Comparison of ENCODE assay signal across 25 cellular contexts in the genomic region with DNA sequence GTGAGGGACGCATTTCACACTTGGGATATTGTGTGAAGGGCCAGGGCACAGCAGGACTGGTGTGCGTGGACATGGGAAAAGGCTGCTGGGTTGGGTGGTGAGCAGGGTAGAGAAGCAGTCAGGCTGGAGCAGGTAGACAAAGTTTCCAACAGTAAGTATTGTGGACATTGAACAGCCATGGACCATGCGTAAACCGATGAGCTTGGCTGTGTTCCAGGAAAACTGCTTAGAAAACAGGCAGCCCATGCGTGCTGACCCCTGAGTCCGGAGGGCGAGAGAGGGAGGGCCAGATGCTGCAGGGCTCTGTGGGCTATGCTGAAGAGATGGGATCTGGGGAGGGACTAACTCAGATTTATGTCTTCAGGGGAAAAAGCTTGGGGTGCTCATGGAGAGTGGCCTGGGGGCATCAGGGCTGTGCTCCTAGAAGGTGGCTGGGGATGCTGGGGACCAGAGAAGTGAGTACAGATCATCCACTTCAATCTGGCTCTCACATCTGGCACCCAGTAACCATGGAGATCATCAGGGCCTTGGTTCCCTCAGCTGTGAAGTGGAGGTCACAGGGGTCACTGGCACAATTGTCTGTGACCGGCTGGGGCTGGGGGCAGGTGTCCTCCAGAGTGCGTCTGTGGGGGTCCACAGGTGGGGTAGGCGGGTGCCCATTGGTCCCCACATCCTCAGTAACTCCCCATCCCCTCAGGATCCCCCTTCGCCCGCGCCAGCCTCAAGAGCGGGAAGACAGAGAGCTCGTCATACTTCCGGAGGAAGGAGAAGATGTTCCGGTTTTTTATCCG.
DNase-seq lines count a peak whose midpoint lies in the region; ATAC-seq, FAIRE-seq and TF ChIP-seq lines count a peak whose summit lies in the region.
"Had no signal": no experiment of that assay in that cellular context is flagged by ENCODE, and none has a peak within 500 bp of the region (broad histone marks: within the 10 kb centered on the region; RNA-seq: fewer than 3 reads in every experiment).

No MANE protein-coding gene starts in this region.

- H3K27me3 ChIP-seq in SK-N-SH (ENCODE audit: insufficient read depth) (no peaks in the 10 kb centered on the region), IMR-90 (ENCODE audit: control insufficient read depth, insufficient read depth, low read length) (no peaks in the 10 kb centered on the region), spleen (replicated peaks in 1 of 7) (peaks cover 0 to 73% (median 0%) of the 10 kb centered on the region in 7 donors), pancreas (no peaks in the 10 kb centered on the region)
- H3K27me3 ChIP-seq: foreskin keratinocyte, transverse colon had no signal

- H3K9ac ChIP-seq in SK-N-SH (no peak overlapping the region), IMR-90 (ENCODE audit: low read depth, low read length) (no peak overlapping the region)

- no peak overlapping the region for H2BK20ac ChIP-seq in IMR-90 (ENCODE audit: low read depth, low read length)

- POLR2A ChIA-PET in SK-N-SH (lab: Yijun Ruan, JAX), result no interaction called here
- POLR2A ChIA-PET in IMR-90 (lab: Charles Lee; ENCODE audit: unreplicated experiment), result no interaction called here
- POLR2A ChIA-PET in RWPE1 (lab: Yijun Ruan, JAX; ENCODE audit: low non-redundant PET), result no interaction called here

- no peak for TF ChIP-seq CTCF in SK-N-SH (IDR thresholded peaks at IDR 0.05)
- TF ChIP-seq CTCF in IMR-90 (conservative IDR thresholded peaks at IDR 0.05; ENCODE audit: low read depth, low read length), result no peak
- no peak for TF ChIP-seq CTCF in spleen (IDR thresholded peaks at IDR 0.05 in 8 of 11, conservative IDR thresholded peaks at IDR 0.05 in 3 of 11)
- TF ChIP-seq CTCF in RWPE1 (conservative IDR thresholded peaks at IDR 0.05; ENCODE audit: low read depth), result no peak
- TF ChIP-seq CTCF in pancreas (IDR thresholded peaks at IDR 0.05), result no peak

- TF ChIP-seq POLR2A in IMR-90 (IDR thresholded peaks at IDR 0.05; ENCODE audit: low read depth, low read length) (no peak), spleen (IDR thresholded peaks at IDR 0.05) (no peak)

- H3K27ac ChIP-seq in SK-N-SH (ENCODE audit: low read depth in 2 of 2, low read length in 1 of 2) (no peak overlapping the region; a peak in 1 of 4 replicates), IMR-90 (ENCODE audit: insufficient read depth, low read length) (no peak overlapping the region), spleen (no peak overlapping the region), RWPE1 (no peak overlapping the region), pancreas (no peak overlapping the region)
- H3K27ac ChIP-seq: A549, foreskin keratinocyte, transverse colon had no signal

- no peak overlapping the region for H2BK5ac ChIP-seq in IMR-90 (ENCODE audit: low read depth, low read length, poor library complexity, severe bottlenecking)

- peaks cover 0 to 20% of the 10 kb centered on the region in 2 experiments; a peak in 1 of 4 replicates for H3K4me1 ChIP-seq in SK-N-SH (ENCODE audit: control insufficient read depth in 1 of 2, insufficient read depth in 2 of 2, low read depth in 1 of 2, low read length in 1 of 2)
- no peaks in the 10 kb centered on the region for H3K4me1 ChIP-seq in IMR-90 (ENCODE audit: control insufficient read depth, insufficient read depth, low read length)
- no peaks in the 10 kb centered on the region for H3K4me1 ChIP-seq in spleen
- no peaks in the 10 kb centered on the region for H3K4me1 ChIP-seq in pancreas
- H3K4me1 ChIP-seq: A549, foreskin keratinocyte, transverse colon had no signal

- H3K4ac ChIP-seq in IMR-90 (ENCODE audit: low read depth, low read length), result no peak overlapping the region

- TF ChIP-seq RAD21 in SK-N-SH (IDR thresholded peaks at IDR 0.05; ENCODE audit: low read length) (no peak), IMR-90 (IDR thresholded peaks at IDR 0.05; ENCODE audit: low read length) (no peak)

- H3K9me2 ChIP-seq in SK-N-SH, result no peaks in the 10 kb centered on the region

- no peak for FAIRE-seq in pancreas (lab: Jason Lieb, UNC)
- FAIRE-seq: A549, GM12878 had no signal

- no peak overlapping the region for H3K14ac ChIP-seq in IMR-90 (replicated peaks; ENCODE audit: low read depth, low read length)

- DNase-seq in SK-N-SH (peak; percentile 77), IMR-90 (no peak), left lobe of liver (ENCODE audit: low spot score) (peak; percentile 35), spleen (peak; percentile 51), RWPE1 (ENCODE audit: low spot score) (no peak), COR-L47 (lab: John Stamatoyannopoulos, UW) (no peak), pancreas (no peak)
- DNase-seq: activated CD4-positive, CD25-positive, alpha-beta regulatory T cell treated with anti-CD3 and anti-CD28 coated beads, Interleukin-2, amount 50 U/mL, for 72 hours; activated T-cell treated with anti-CD3 and anti-CD28 coated beads, Interleukin-2, amount 50 U/mL, for 4 hours; cerebellar nuclear complex; DND-41; foreskin keratinocyte; HFFc6; immature natural killer cell; NCI-H1105; NCI-H2081; NCI-H510A; RPMI8226; stimulated activated CD4-positive, alpha-beta T cell treated with anti-CD3 and anti-CD28 coated beads, Interleukin-4, amount 100 ng/mL, for 24 hours; stimulated activated naive CD4-positive, alpha-beta T cell treated with Interleukin-2 at 50 U/mL for 16 hours; transverse colon had no signal

- no peaks in the 10 kb centered on the region for H3F3A ChIP-seq in SK-N-SH (replicated peaks; ENCODE audit: insufficient read depth)

- no peak overlapping the region for H3K4me3 ChIP-seq in SK-N-SH (ENCODE audit: low read depth in 2 of 2, low read length in 1 of 2)
- H3K4me3 ChIP-seq in IMR-90 (ENCODE audit: insufficient read depth, low read depth, low read length), result no peak overlapping the region
- no peak overlapping the region for H3K4me3 ChIP-seq in spleen
- no peak overlapping the region for H3K4me3 ChIP-seq in pancreas
- H3K4me3 ChIP-seq: A549, GM12878, transverse colon had no signal

- in situ Hi-C loops in IMR-90 (cut with MboI; ENCODE audit: low sequenced_read_pairs), result no loop called here

- H3K9me3 ChIP-seq in SK-N-SH (no peaks in the 10 kb centered on the region), IMR-90 (ENCODE audit: control insufficient read depth, insufficient read depth, low read length) (peaks cover 67% of the 10 kb centered on the region), spleen (no peaks in the 10 kb centered on the region), pancreas (no peaks in the 10 kb centered on the region)
- H3K9me3 ChIP-seq: A549, transverse colon had no signal

- H4K20me1 ChIP-seq in SK-N-SH (ENCODE audit: insufficient read depth) (no peaks in the 10 kb centered on the region), IMR-90 (ENCODE audit: insufficient read depth, low read length) (no peaks in the 10 kb centered on the region)

- no peak overlapping the region for H4K8ac ChIP-seq in IMR-90 (ENCODE audit: low read depth in 2 of 2, low read length in 2 of 2)

- intact Hi-C loops in IMR-90 (cut with micrococcal nuclease) (no loop called here), spleen (cut with DNase I; ENCODE audit: low total_unique reads) (no loop called here), pancreas (cut with DNase I) (no loop called here)

- H2AK5ac ChIP-seq in IMR-90 (ENCODE audit: low read depth, low read length), result no peak overlapping the region

- no peaks in the 10 kb centered on the region for H3K79me1 ChIP-seq in IMR-90 (ENCODE audit: low read depth in 1 of 2, low read length in 2 of 2)

- H4K5ac ChIP-seq in IMR-90 (ENCODE audit: low read depth, low read length), result no peak overlapping the region

- no peak overlapping the region for H3K56ac ChIP-seq in IMR-90 (ENCODE audit: extremely low read depth, insufficient read depth, low read length)

- H3K18ac ChIP-seq in IMR-90 (ENCODE audit: low read depth, low read length), result no peak overlapping the region

- H3K23ac ChIP-seq in IMR-90 (ENCODE audit: low read depth, low read length), result no peak overlapping the region

- no peaks in the 10 kb centered on the region for H3K36me3 ChIP-seq in SK-N-SH (replicated peaks in 1 of 2; ENCODE audit: control insufficient read depth in 1 of 2, insufficient read depth in 2 of 2, low read length in 1 of 2)
- no peaks in the 10 kb centered on the region for H3K36me3 ChIP-seq in IMR-90 (ENCODE audit: control insufficient read depth, insufficient read depth, low read length)
- no peaks in the 10 kb centered on the region for H3K36me3 ChIP-seq in spleen
- H3K36me3 ChIP-seq in pancreas, result no peaks in the 10 kb centered on the region
- H3K36me3 ChIP-seq: transverse colon had no signal

- H2BK120ac ChIP-seq in IMR-90 (ENCODE audit: low read depth, low read length), result no peak overlapping the region

- no peak for TF ChIP-seq EP300 in SK-N-SH (IDR thresholded peaks at IDR 0.05; ENCODE audit: borderline replicate concordance in 1 of 2, low read depth in 1 of 2, low read length in 1 of 2)

- no peak overlapping the region for H4K91ac ChIP-seq in IMR-90 (ENCODE audit: insufficient read depth, low read depth, low read length)

- WGBS in SK-N-SH (ENCODE audit: low lambda C conversion rate), result 60% methylated on average over 11 of the region's 18 CpGs
- 48% methylated on average over 10 of the region's 18 CpGs; no CpG with 5 or more reads in 1 of the 2 experiments for WGBS in IMR-90 (ENCODE audit: extremely low coverage in 2 of 2, insufficient read length in 1 of 2), 2 experiments
- 77 to 87% (median 82%) methylated on average over 13 to 18 of the region's 18 CpGs for WGBS in spleen, 5 donors
- 71 to 74% methylated on average over 18 of the region's 18 CpGs for WGBS in pancreas, 2 donors

- no peak overlapping the region for H2AFZ ChIP-seq in SK-N-SH (ENCODE audit: low read depth)
- H2AFZ ChIP-seq in IMR-90 (replicated peaks; ENCODE audit: low read length, poor library complexity), result no peak overlapping the region

- H3K79me2 ChIP-seq in SK-N-SH (ENCODE audit: insufficient read depth), result no peaks in the 10 kb centered on the region

- H2AK9ac ChIP-seq in IMR-90 (replicated peaks; ENCODE audit: low read depth, low read length, poor library complexity), result peak overlapping the region; percentile 28

- H3K4me2 ChIP-seq in SK-N-SH (no peak overlapping the region), IMR-90 (ENCODE audit: low read depth, low read length) (no peak overlapping the region)
- H3K4me2 ChIP-seq: A549 had no signal

- dilution Hi-C loops in IMR-90 (cut with HindIII; ENCODE audit: low sequenced_read_pairs, unreplicated experiment), result no loop called here

- H3K9me1 ChIP-seq in IMR-90 (ENCODE audit: insufficient read depth, low read length), result no peaks in the 10 kb centered on the region

- ATAC-seq in SK-N-SH treated with all-trans-retinoic acid at 6 μM for 48 hours (no peak), IMR-90 (ENCODE audit: low read depth) (no peak), left lobe of liver (no peak), pancreas (no peak)
- ATAC-seq: A549; activated naive CD4-positive, alpha-beta T cell treated with anti-CD3 and anti-CD28 coated beads, Interleukin-2, amount 50 U/mL, for 72 hours; activated T-cell treated with anti-CD3 and anti-CD28 coated beads, Interleukin-2, amount 50 U/mL, for 4 hours; foreskin keratinocyte; GM12878 had no signal

- CTCF ChIA-PET in SK-N-SH (lab: Yijun Ruan, JAX) (interaction anchor here (1.1 to 2.3 kb wide), 2 partner anchors 31 to 298 kb away, joined by 3 to 7 read pairs; no protein-coding TSS in a partner anchor), IMR-90 (lab: Yijun Ruan, JAX) (no interaction called here), RWPE1 (lab: Yijun Ruan, JAX) (no interaction called here)

- H2BK15ac ChIP-seq in IMR-90 (ENCODE audit: low read depth, low read length), result no peak overlapping the region

- BruUV-seq in IMR-90 (replicated peaks; lab: Mats Ljungman, UMichigan), result no TSS peak

TF ChIP-seq in IMR-90, 13 proteins besides CTCF, POLR2A, EP300 and RAD21 (continues in another document):
- TF ChIP-seq MAFK (IDR thresholded peaks at IDR 0.05; ENCODE audit: low read depth, low read length), result no peak

Comparison
In these comparisons a context has a peak if more than half of its experiments do, and no peak if none do; other contexts are left out.
1. DNase-seq: peak in SK-N-SH (single experiment), left lobe of liver (single experiment) and spleen (single experiment); none in IMR-90 (single experiment), RWPE1 (single experiment), COR-L47 (single experiment) and pancreas (0 of 6).